ENCODE assay signal across 15 cellular contexts in the genomic region with DNA sequence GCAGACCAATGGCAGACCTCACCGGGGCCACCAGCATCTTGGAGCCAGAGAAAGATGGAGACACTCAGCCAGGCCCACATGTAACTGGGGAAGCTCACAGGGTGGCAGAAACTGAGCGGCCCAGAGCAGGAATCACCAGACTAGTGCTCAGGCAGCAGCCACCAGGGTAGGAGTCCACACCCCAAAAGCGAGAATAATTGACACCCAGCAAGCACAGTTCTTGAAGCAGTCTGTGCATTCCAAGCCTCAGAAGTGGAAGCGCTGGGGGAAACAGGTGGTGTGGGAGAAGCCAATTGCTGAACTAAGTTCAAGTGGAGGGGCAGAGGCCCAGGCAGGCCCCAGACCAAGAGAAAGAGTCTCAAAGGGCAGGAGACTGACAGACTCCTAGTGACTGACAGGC. TPM values are rescaled to one million over a fixed set of nuclear protein-coding genes. Genes with fewer than 3 reads are reported as not detected.
DNase-seq lines count a peak whose midpoint lies in the region; ATAC-seq and TF ChIP-seq lines count a peak whose summit lies in the region.
"Had no signal": no experiment of that assay in that cellular context is flagged by ENCODE, and none has a peak within 500 bp of the region (broad histone marks: within the 10 kb centered on the region; RNA-seq: fewer than 3 reads in every experiment).

No MANE protein-coding gene starts in this region.

- no peak for TF ChIP-seq POLR2A in testis (IDR thresholded peaks at IDR 0.05)

- H3K4me1 ChIP-seq in GM23338 (ENCODE audit: insufficient read depth) (no peaks in the 10 kb centered on the region), hepatocyte (ENCODE audit: insufficient read depth) (peaks cover 17% of the 10 kb centered on the region), Karpas-422 (ENCODE audit: low read length) (no peaks in the 10 kb centered on the region), testis (peaks cover 36% of the 10 kb centered on the region)

- intact Hi-C loops in testis (cut with DNase I; ENCODE audit: low total_unique reads): no loop called here

- DNase-seq in GM23338 (ENCODE audit: low spot score) (no peak), coronary artery (ENCODE audit: low spot score) (peak; percentile 67), hepatocyte (ENCODE audit: low spot score) (no peak), Karpas-422 (no peak), testis (no peak)
- DNase-seq in effector CD4-positive, alpha-beta T cell: no peak
- DNase-seq: activated CD4-positive, alpha-beta T cell treated with anti-CD3 and anti-CD28 coated beads for 48 hours; brain microvascular endothelial cell; DND-41; H9; naive thymus-derived CD4-positive, alpha-beta T cell; small intestine had no signal

- H3K4me3 ChIP-seq in GM23338 (no peak overlapping the region), coronary artery (no peak overlapping the region), hepatocyte (no peak overlapping the region), skin epidermis (no peak overlapping the region), Karpas-422 (ENCODE audit: low read length) (no peak overlapping the region), testis (no peak overlapping the region)
- H3K4me3 ChIP-seq: GM12878 had no signal

- H3F3A ChIP-seq in GM23338 (replicated peaks; ENCODE audit: low read depth): no peaks in the 10 kb centered on the region

- H3K27ac ChIP-seq in GM23338 (ENCODE audit: low read depth): no peak overlapping the region
- H3K27ac ChIP-seq in coronary artery: peak overlapping the region; percentile 94
- H3K27ac ChIP-seq in hepatocyte: peak overlapping the region; percentile 19
- peak overlapping the region in 15 of 21 experiments; percentile 6 to 76 (median 59) for H3K27ac ChIP-seq in skin epidermis
- no peak overlapping the region for H3K27ac ChIP-seq in Karpas-422 (ENCODE audit: low read length)
- H3K27ac ChIP-seq in testis: peak overlapping the region in 1 of 2 donors; percentile 18
- H3K27ac ChIP-seq: brain microvascular endothelial cell had no signal

- H3K9me3 ChIP-seq in hepatocyte (ENCODE audit: low read depth) (no peaks in the 10 kb centered on the region), Karpas-422 (ENCODE audit: low read length) (no peaks in the 10 kb centered on the region), testis (no peaks in the 10 kb centered on the region)

- H3K9ac ChIP-seq in Karpas-422 (ENCODE audit: low read length): no peak overlapping the region

- no peak for ATAC-seq in GM23338
- no peak for ATAC-seq in HG02970 (IDR thresholded peaks at IDR 0.05; ENCODE audit: low FRiP score, unreplicated experiment)
- ATAC-seq: GM12878; naive thymus-derived CD4-positive, alpha-beta T cell had no signal

- peaks cover 53% of the 10 kb centered on the region for H3K36me3 Mint-ChIP-seq in GM23338 (ENCODE audit: low read depth)

- H3K4me3 Mint-ChIP-seq in GM23338: no peak overlapping the region
- H3K4me3 Mint-ChIP-seq: H9; naive thymus-derived CD4-positive, alpha-beta T cell had no signal

- H3K79me2 ChIP-seq in GM23338 (replicated peaks; ENCODE audit: insufficient read depth) (peaks cover 8% of the 10 kb centered on the region), hepatocyte (peaks cover 13% of the 10 kb centered on the region), Karpas-422 (ENCODE audit: low read length) (peaks cover 3% of the 10 kb centered on the region; the same call in 1 of the 2 replicates)

- no peaks in the 10 kb centered on the region for H3K9me3 Mint-ChIP-seq in GM23338
- H3K9me3 Mint-ChIP-seq: H9; naive thymus-derived CD4-positive, alpha-beta T cell had no signal

- H3K9me2 ChIP-seq in GM23338 (ENCODE audit: insufficient read depth) (no peaks in the 10 kb centered on the region), hepatocyte (replicated peaks; ENCODE audit: insufficient read depth) (no peaks in the 10 kb centered on the region), Karpas-422 (replicated peaks; ENCODE audit: insufficient read depth, low read length) (no peaks in the 10 kb centered on the region)

- peaks cover 2% of the 10 kb centered on the region; the same call in 1 of the 3 replicates for H3K4me1 Mint-ChIP-seq in GM23338

- H3K27me3 ChIP-seq in GM23338 (ENCODE audit: insufficient read depth): no peaks in the 10 kb centered on the region
- H3K27me3 ChIP-seq in hepatocyte: no peaks in the 10 kb centered on the region
- no peaks in the 10 kb centered on the region for H3K27me3 ChIP-seq in Karpas-422 (ENCODE audit: low read length)
- no peaks in the 10 kb centered on the region for H3K27me3 ChIP-seq in testis
- H3K27me3 ChIP-seq: brain microvascular endothelial cell had no signal

- H3K27ac Mint-ChIP-seq in GM23338: 0 out of 2 replicates have a peak overlapping the region, but pooled peaks have one; percentile 74

- H2AFZ ChIP-seq in GM23338 (no peak overlapping the region), hepatocyte (no peak overlapping the region), Karpas-422 (ENCODE audit: low read length) (no peak overlapping the region)

- WGBS in hepatocyte (ENCODE audit: low lambda C conversion rate, missing lambda C conversion rate): 93% methylated on average over 4 of the region's 4 CpGs
- 63 to 72% methylated on average over 4 of the region's 4 CpGs for WGBS in testis, 2 donors

- TF ChIP-seq CTCF in GM23338 (conservative IDR thresholded peaks at IDR 0.05; ENCODE audit: low read depth in 2 of 2) (no peak), coronary artery (IDR thresholded peaks at IDR 0.05) (no peak), hepatocyte (IDR thresholded peaks at IDR 0.05; ENCODE audit: poor library complexity) (no peak), testis (IDR thresholded peaks at IDR 0.05) (no peak)

- H3K4me2 ChIP-seq in GM23338: no peak overlapping the region
- no peak overlapping the region for H3K4me2 ChIP-seq in hepatocyte
- H3K4me2 ChIP-seq in Karpas-422 (ENCODE audit: low read depth, low read length, poor library complexity, severe bottlenecking): no peak overlapping the region

- H4K20me1 ChIP-seq in GM23338 (replicated peaks; ENCODE audit: insufficient read depth) (peaks cover 6% of the 10 kb centered on the region; the same call in 1 of the 2 replicates), hepatocyte (ENCODE audit: insufficient read depth, poor library complexity, severe bottlenecking) (no peaks in the 10 kb centered on the region), Karpas-422 (ENCODE audit: insufficient read depth, low read depth, low read length) (no peaks in the 10 kb centered on the region)

- peaks cover 8% of the 10 kb centered on the region for H3K27me3 Mint-ChIP-seq in GM23338 (ENCODE audit: insufficient read depth, low read depth, poor library complexity)
- H3K27me3 Mint-ChIP-seq: naive thymus-derived CD4-positive, alpha-beta T cell had no signal

- H3K36me3 ChIP-seq in GM23338 (ENCODE audit: insufficient read depth): peaks cover 10% of the 10 kb centered on the region; the same call in 1 of the 2 replicates
- no peaks in the 10 kb centered on the region for H3K36me3 ChIP-seq in hepatocyte (replicated peaks; ENCODE audit: insufficient read depth, low read depth)
- H3K36me3 ChIP-seq in Karpas-422 (ENCODE audit: insufficient read depth, low read length): no peaks in the 10 kb centered on the region
- H3K36me3 ChIP-seq in testis (ENCODE audit: low read depth, missing control alignments): no peaks in the 10 kb centered on the region

TF ChIP-seq in GM23338, 12 proteins besides CTCF, POLR2A, EP300 and RAD21 (continues in another document):
- TF ChIP-seq EZH2 (IDR thresholded peaks at IDR 0.05; ENCODE audit: low read depth, unreplicated experiment): no peak

RNA-seq across cellular contexts. Expression of gene NT5DC2, which starts 8.0 kb away (rescaled TPM):
- total RNA-seq in GM23338 (2014; rRNA removed; shearing (Covaris generic)): 287 and 324 TPM in 2 replicates
- 260 and 269 TPM in 2 replicates for polyA plus RNA-seq in GM23338 (2016; fragmentation: Nextera tagmentation; extraction: Ambion mirVana)
- total RNA-seq in hepatocyte: 167 and 172 TPM in 2 replicates
- polyA plus RNA-seq in hepatocyte: 166 and 177 TPM in 2 replicates
- 46.5 and 47.8 TPM in 2 replicates for total RNA-seq in Karpas-422 (2014; rRNA removed; shearing (Covaris generic); ENCODE audit: low replicate concordance)
- 100 to 1,000 TPM; 137 to 147 TPM for total RNA-seq in testis
- 92.4 TPM for polyA plus RNA-seq in testis (ENCODE audit: insufficient read depth, low read depth, low replicate concordance)

RNA-seq across cellular contexts. Expression of gene UQCC5, which starts 10.7 kb away (rescaled TPM):
- 1.6 and 2.6 TPM in 2 replicates for total RNA-seq in GM23338 (2014; rRNA removed; shearing (Covaris generic))
- 156 and 157 TPM in 2 replicates for polyA plus RNA-seq in GM23338 (2016; fragmentation: Nextera tagmentation; extraction: Ambion mirVana)
- 0.12 and 0.83 TPM in 2 replicates for total RNA-seq in hepatocyte
- polyA plus RNA-seq in hepatocyte: 51.7 and 59.4 TPM in 2 replicates
- total RNA-seq in Karpas-422 (2014; rRNA removed; shearing (Covaris generic); ENCODE audit: low replicate concordance): 23.4 and 29.7 TPM in 2 replicates
- total RNA-seq in testis: 10 to 100 TPM; 23.0 to 30.5 TPM
- 37.0 TPM for polyA plus RNA-seq in testis (ENCODE audit: insufficient read depth, low read depth, low replicate concordance)

RNA-seq across cellular contexts. Expression of gene STAB1, which starts 30.5 kb away (rescaled TPM):
- total RNA-seq in GM23338 (2014; rRNA removed; shearing (Covaris generic)): 0.90 and 3.0 TPM in 2 replicates
- polyA plus RNA-seq in GM23338 (2016; fragmentation: Nextera tagmentation; extraction: Ambion mirVana) (1.1 and 1.9 TPM in 2 replicates), hepatocyte (3.0 and 4.0 TPM in 2 replicates), testis (ENCODE audit: insufficient read depth, low read depth, low replicate concordance) (41.7 TPM)
- total RNA-seq in hepatocyte (4.0 and 4.6 TPM in 2 replicates), testis (10 to 100 TPM; 58.6 to 71.9 TPM)
- not detected in 2 replicates for total RNA-seq in Karpas-422 (2014; rRNA removed; shearing (Covaris generic); ENCODE audit: low replicate concordance)
- polyA plus RNA-seq: GM12878; naive thymus-derived CD4-positive, alpha-beta T cell had no signal

Comparison
In these comparisons a context has a peak if more than half of its experiments do, and no peak if none do; other contexts are left out.
1. H3K27ac ChIP-seq: peak in coronary artery (2 of 2), hepatocyte (single experiment) and skin epidermis (15 of 21); none in GM23338 (single experiment) and Karpas-422 (single experiment).
2. RNA of gene STAB1, which starts 30.5 kb away (total RNA-seq): 58.6 to 71.9 TPM in testis; 4.0 to 4.6 TPM in hepatocyte, 0.90 to 3.0 TPM in GM23338 and not detected in Karpas-422; every median in the first group is over 10 times any median in the second.